1 cellular context compared by ENCODE assay signal in the genomic region with DNA sequence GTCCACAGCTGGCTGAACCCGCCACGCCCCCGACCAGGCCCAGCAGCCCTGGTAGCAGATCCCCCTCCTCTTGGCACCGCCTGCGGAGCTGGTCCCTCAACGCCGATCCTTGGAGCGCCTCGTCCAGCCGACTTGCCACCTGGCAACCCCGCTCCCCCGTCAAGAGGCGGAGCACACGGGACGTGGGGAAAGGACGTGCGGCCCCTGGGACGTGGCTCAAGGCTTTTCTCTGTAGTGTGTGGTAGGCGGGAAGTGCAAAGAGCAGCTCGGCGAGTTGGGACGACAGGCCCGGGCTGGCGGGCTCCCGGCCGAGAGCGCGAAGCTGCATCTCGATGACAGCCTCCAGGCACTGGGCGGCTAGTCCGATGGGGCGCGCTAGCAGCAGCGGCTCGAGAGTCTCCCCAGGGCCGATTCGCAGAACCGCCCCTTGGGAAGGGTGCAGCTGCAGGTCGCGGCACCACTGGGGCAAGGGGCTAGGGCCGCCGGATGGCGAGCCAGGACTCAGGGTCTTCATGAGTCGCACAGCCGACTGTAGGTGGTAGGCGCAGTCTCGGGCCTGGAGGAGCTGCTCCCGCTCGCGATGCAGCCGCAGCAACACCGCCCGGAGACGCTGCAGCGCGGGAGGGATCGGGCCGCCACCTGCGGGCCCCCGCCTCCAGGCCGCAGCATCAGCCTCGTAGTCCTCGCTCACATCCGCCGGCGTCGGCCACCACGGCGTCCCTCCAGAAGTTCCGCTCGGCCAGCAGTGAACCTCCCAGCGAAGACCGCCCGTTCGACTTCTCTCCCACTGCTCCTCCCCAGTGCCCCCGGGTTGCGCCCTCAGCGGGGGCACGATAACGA.
TF ChIP-seq lines count a peak whose summit lies in the region.

No MANE protein-coding gene starts in this region.

TF ChIP-seq in K562, 482 proteins besides CTCF, POLR2A, EP300 and RAD21 (continues in another document):
- 0 out of 2 replicates have a peak, but pooled peaks have one; percentile 16 for TF ChIP-seq TARDBP (IDR thresholded peaks at IDR 0.05)
- TF ChIP-seq ETV1 (tag; conservative IDR thresholded peaks at IDR 0.05; ENCODE audit: low read depth), result peak; percentile 35; the same call in 1 of the 2 replicates
- peak; percentile 80 for TF ChIP-seq POLR2G (IDR thresholded peaks at IDR 0.05; ENCODE audit: low read depth, low read length)
- peak; percentile 57; the same call in 1 of the 2 replicates for TF ChIP-seq ZNF224 (CRISPR knock-in tag; IDR thresholded peaks at IDR 0.05)
- peak; percentile 12 for TF ChIP-seq U2AF1 (optimal IDR thresholded peaks at IDR 0.05; ENCODE audit: low read depth, low read length)
- peak in 1 of 2 experiments; percentile 46; a peak in 2 of 4 replicates for TF ChIP-seq NRF1 (conservative IDR thresholded peaks at IDR 0.05 in 1 of 2, IDR thresholded peaks at IDR 0.05 in 1 of 2)
- 0 out of 2 replicates have a peak, but pooled peaks have one; percentile 40 for TF ChIP-seq NR4A1 (CRISPR knock-in tag; IDR thresholded peaks at IDR 0.05)
- no peak for TF ChIP-seq NR4A1 (tag; IDR thresholded peaks at IDR 0.05)
- no peak for TF ChIP-seq ZNF354B (CRISPR knock-in tag; IDR thresholded peaks at IDR 0.05)
- peak; percentile 20 to 64; a peak in 3 of 4 replicates for TF ChIP-seq UBTF (IDR thresholded peaks at IDR 0.05; ENCODE audit: borderline replicate concordance in 1 of 2, low read depth in 2 of 2, low read length in 2 of 2)
- TF ChIP-seq PCBP2 (IDR thresholded peaks at IDR 0.05; ENCODE audit: low read depth, low read length, poor library complexity, severe bottlenecking), result no peak
- peak; percentile 7; the same call in 1 of the 2 replicates for TF ChIP-seq HLTF (IDR thresholded peaks at IDR 0.05)
- no peak for TF ChIP-seq TBP (optimal IDR thresholded peaks at IDR 0.05; ENCODE audit: low read depth, low read length)
- 0 out of 4 replicates have a peak, but pooled peaks of 1 of the 2 experiments have one; percentile 22 for TF ChIP-seq KDM4B (IDR thresholded peaks at IDR 0.05; ENCODE audit: borderline replicate concordance in 2 of 2, low read depth in 1 of 2)
- TF ChIP-seq ZFX (CRISPR knock-in tag; IDR thresholded peaks at IDR 0.05), result peak; percentile 90
- TF ChIP-seq, protein P1, sequence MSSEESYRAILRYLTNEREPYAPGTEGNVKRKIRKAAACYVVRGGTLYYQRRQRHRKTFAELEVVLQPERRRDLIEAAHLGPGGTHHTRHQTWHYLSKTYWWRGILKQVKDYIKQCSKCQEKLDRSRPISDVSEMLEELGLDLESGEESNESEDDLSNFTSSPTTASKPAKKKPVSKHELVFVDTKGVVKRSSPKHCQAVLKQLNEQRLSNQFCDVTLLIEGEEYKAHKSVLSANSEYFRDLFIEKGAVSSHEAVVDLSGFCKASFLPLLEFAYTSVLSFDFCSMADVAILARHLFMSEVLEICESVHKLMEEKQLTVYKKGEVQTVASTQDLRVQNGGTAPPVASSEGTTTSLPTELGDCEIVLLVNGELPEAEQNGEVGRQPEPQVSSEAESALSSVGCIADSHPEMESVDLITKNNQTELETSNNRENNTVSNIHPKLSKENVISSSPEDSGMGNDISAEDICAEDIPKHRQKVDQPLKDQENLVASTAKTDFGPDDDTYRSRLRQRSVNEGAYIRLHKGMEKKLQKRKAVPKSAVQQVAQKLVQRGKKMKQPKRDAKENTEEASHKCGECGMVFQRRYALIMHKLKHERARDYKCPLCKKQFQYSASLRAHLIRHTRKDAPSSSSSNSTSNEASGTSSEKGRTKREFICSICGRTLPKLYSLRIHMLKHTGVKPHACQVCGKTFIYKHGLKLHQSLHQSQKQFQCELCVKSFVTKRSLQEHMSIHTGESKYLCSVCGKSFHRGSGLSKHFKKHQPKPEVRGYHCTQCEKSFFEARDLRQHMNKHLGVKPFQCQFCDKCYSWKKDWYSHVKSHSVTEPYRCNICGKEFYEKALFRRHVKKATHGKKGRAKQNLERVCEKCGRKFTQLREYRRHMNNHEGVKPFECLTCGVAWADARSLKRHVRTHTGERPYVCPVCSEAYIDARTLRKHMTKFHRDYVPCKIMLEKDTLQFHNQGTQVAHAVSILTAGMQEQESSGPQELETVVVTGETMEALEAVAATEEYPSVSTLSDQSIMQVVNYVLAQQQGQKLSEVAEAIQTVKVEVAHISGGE (CRISPR knock-in tag; IDR thresholded peaks at IDR 0.05), result peak in 1 of 3 experiments; percentile 71; a peak in 2 of 6 replicates
- peak; percentile 69; the same call in 1 of the 2 replicates for TF ChIP-seq ZNF766 (CRISPR knock-in tag; conservative IDR thresholded peaks at IDR 0.05)
- 0 out of 4 replicates have a peak, but pooled peaks of 1 of the 2 experiments have one; percentile 42 for TF ChIP-seq TRIM24 (IDR thresholded peaks at IDR 0.05)
- TF ChIP-seq SIN3A (IDR thresholded peaks at IDR 0.05; ENCODE audit: borderline replicate concordance in 2 of 2, control insufficient read depth in 1 of 2, low read depth in 2 of 2, low read length in 2 of 2), result peak; percentile 8 to 74; a peak in 1 of 4 replicates
- TF ChIP-seq, protein P2, sequence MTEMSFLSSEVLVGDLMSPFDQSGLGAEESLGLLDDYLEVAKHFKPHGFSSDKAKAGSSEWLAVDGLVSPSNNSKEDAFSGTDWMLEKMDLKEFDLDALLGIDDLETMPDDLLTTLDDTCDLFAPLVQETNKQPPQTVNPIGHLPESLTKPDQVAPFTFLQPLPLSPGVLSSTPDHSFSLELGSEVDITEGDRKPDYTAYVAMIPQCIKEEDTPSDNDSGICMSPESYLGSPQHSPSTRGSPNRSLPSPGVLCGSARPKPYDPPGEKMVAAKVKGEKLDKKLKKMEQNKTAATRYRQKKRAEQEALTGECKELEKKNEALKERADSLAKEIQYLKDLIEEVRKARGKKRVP (CRISPR knock-in tag; IDR thresholded peaks at IDR 0.05), result no peak
- no peak for TF ChIP-seq SIN3B (IDR thresholded peaks at IDR 0.05; ENCODE audit: low read depth)
- no peak for TF ChIP-seq ZFP30 (CRISPR knock-in tag; IDR thresholded peaks at IDR 0.05; ENCODE audit: borderline replicate concordance)
- 0 out of 2 replicates have a peak, but pooled peaks have one; percentile 19 for TF ChIP-seq KDM2B (CRISPR knock-in tag; IDR thresholded peaks at IDR 0.05)
- TF ChIP-seq ETS1 (conservative IDR thresholded peaks at IDR 0.05; ENCODE audit: control insufficient read depth, low read depth, low read length), result peak; percentile 60; the same call in 1 of the 2 replicates
- TF ChIP-seq CHD1 (IDR thresholded peaks at IDR 0.05; ENCODE audit: low read length), result peak; percentile 79
- TF ChIP-seq CEBPG (CRISPR knock-in tag; IDR thresholded peaks at IDR 0.05), result no peak
- TF ChIP-seq CEBPG (tag; conservative IDR thresholded peaks at IDR 0.05 in 1 of 2, IDR thresholded peaks at IDR 0.05 in 1 of 2), result no peak
- no peak for TF ChIP-seq PHF21A (IDR thresholded peaks at IDR 0.05; ENCODE audit: borderline replicate concordance, low read depth)
- TF ChIP-seq HDAC2 (IDR thresholded peaks at IDR 0.05), result no peak
- peak; percentile 50; the same call in 1 of the 2 replicates for TF ChIP-seq MGA (IDR thresholded peaks at IDR 0.05)
